In genomic region chr17:79075861-79076406, GRCh38 we compare ENCODE assay signal across 1 cellular context.
TF ChIP-seq lines count a peak whose summit lies in the region.

No MANE protein-coding gene starts in this region.

TF ChIP-seq in GM23338, 12 proteins besides CTCF, POLR2A, EP300 and RAD21 (continued from another document):
- TF ChIP-seq ZNF462 (CRISPR knock-in tag; IDR thresholded peaks at IDR 0.05) = no peak
- TF ChIP-seq REST (IDR thresholded peaks at IDR 0.05; ENCODE audit: unreplicated experiment) = no peak
